ENCODE assay signal across 24 cellular contexts in genomic region chr19:18457478-18458331, GRCh38. TPM values are rescaled to one million over a fixed set of nuclear protein-coding genes. Genes with fewer than 3 reads are reported as not detected.
DNase-seq lines count a peak whose midpoint lies in the region; FAIRE-seq and TF ChIP-seq lines count a peak whose summit lies in the region.
"Had no signal": no experiment of that assay in that cellular context is flagged by ENCODE, and none has a peak within 500 bp of the region (broad histone marks: within the 10 kb centered on the region; RNA-seq: fewer than 3 reads in every experiment).

No MANE protein-coding gene starts in this region.

- H3K9me3 ChIP-seq in NT2/D1 (ENCODE audit: insufficient read depth, low read length) (no peaks in the 10 kb centered on the region), kidney (ENCODE audit: control insufficient read depth in 1 of 2, low read length in 2 of 2) (no peaks in the 10 kb centered on the region), skeletal muscle tissue (ENCODE audit: control insufficient read depth in 3 of 3, low read length in 3 of 3) (no peaks in the 10 kb centered on the region)
- H3K9me3 ChIP-seq: SJSA1, suprapubic skin had no signal

- H3K27ac ChIP-seq in kidney (ENCODE audit: low read depth in 2 of 2, low read length in 2 of 2) (peak overlapping the region in 1 of 2 donors; percentile 49), skeletal muscle tissue (ENCODE audit: low read depth, low read length) (peak overlapping the region; percentile 95)
- H3K27ac ChIP-seq: cardiac muscle cell, SJSA1, suprapubic skin had no signal

- H3K9ac ChIP-seq in NT2/D1 (ENCODE audit: insufficient read length, low read depth), result peak overlapping the region; percentile 37
- peak overlapping the region in 1 of 2 donors; percentile 26 for H3K9ac ChIP-seq in kidney (ENCODE audit: low read length in 2 of 2)
- H3K9ac ChIP-seq in skeletal muscle tissue (ENCODE audit: low read depth in 1 of 3, low read length in 3 of 3), result peak overlapping the region; percentile 27 to 66 (median 54)

- intact Hi-C loops in kidney (cut with DNase I), result no loop called here

- H3K4me1 ChIP-seq in NT2/D1 (ENCODE audit: insufficient read depth, insufficient read length), result peaks cover 16% of the 10 kb centered on the region
- H3K4me1 ChIP-seq in kidney (ENCODE audit: control insufficient read depth in 1 of 2, insufficient read depth in 1 of 2, low read depth in 1 of 2, low read length in 2 of 2), result peaks cover 17 to 29% of the 10 kb centered on the region in 2 donors
- H3K4me1 ChIP-seq in skeletal muscle tissue (ENCODE audit: control insufficient read depth in 3 of 3, insufficient read depth in 3 of 3, low read length in 3 of 3), result peaks cover 50 to 70% (median 66%) of the 10 kb centered on the region in 3 donors

- TF ChIP-seq CTCF in kidney (IDR thresholded peaks at IDR 0.05; ENCODE audit: borderline replicate concordance, extremely low read depth, insufficient read depth), result no peak

- no peak for FAIRE-seq in kidney (lab: Jason Lieb, UNC)
- FAIRE-seq: GM12878 had no signal

- no peak overlapping the region for H3K4me3 ChIP-seq in NT2/D1 (ENCODE audit: insufficient read length, low read depth)
- H3K4me3 ChIP-seq in kidney (ENCODE audit: low read length in 2 of 2), result no peak overlapping the region
- H3K4me3 ChIP-seq in skeletal muscle tissue (ENCODE audit: low read length in 3 of 3), result no peak overlapping the region
- H3K4me3 ChIP-seq: cardiac muscle cell, GM12878, SJSA1, suprapubic skin had no signal

- DNase-seq in ELF-1 (ENCODE audit: low read depth, low spot score) (peak; percentile 63), NT2/D1 (ENCODE audit: low read depth, low spot score) (no peak), kidney (peak; percentile 67), cerebellar nuclear complex (lab: John Stamatoyannopoulos, UW) (no peak), inferior parietal cortex (ENCODE audit: extremely low spot score) (no peak), NCI-H1436 treated with DMSO at 0.1 percent for 48 hours (lab: John Stamatoyannopoulos, UW) (no peak), SKM-1 (lab: John Stamatoyannopoulos, UW; ENCODE audit: unreplicated experiment) (no peak)
- DNase-seq: activated CD4-positive, alpha-beta T cell treated with anti-CD3 and anti-CD28 coated beads, Interleukin-2, amount 50 U/mL, for 1 hour; activated CD8-positive, alpha-beta memory T cell treated with anti-CD3 and anti-CD28 coated beads, Interleukin-2, amount 50 U/mL, for 48 hours; activated effector memory CD4-positive, alpha-beta T cell treated with anti-CD3 and anti-CD28 coated beads, Interleukin-2, amount 50 U/mL, for 16 hours; CD4-positive, alpha-beta T cell; DMS53; erythroblast; NCI-H1436; NCI-H2171; NCI-H774; OCI-M1; stimulated activated CD4-positive, alpha-beta T cell treated with anti-CD3 and anti-CD28 coated beads, Interleukin-4, amount 100 ng/mL, for 24 hours; T-helper 17 cell had no signal

- no peaks in the 10 kb centered on the region for H3K27me3 ChIP-seq in NT2/D1 (ENCODE audit: insufficient read depth, insufficient read length)
- H3K27me3 ChIP-seq in skeletal muscle tissue (ENCODE audit: control insufficient read depth in 3 of 3, insufficient read depth in 3 of 3, low read length in 3 of 3), result no peaks in the 10 kb centered on the region
- H3K27me3 ChIP-seq: cardiac muscle cell, SJSA1, suprapubic skin had no signal

- H3K36me3 ChIP-seq in NT2/D1 (ENCODE audit: insufficient read depth, insufficient read length, low read length) (peaks cover 62% of the 10 kb centered on the region), kidney (ENCODE audit: control insufficient read depth in 1 of 2, insufficient read depth in 2 of 2, low read length in 2 of 2) (peaks cover 23 to 30% of the 10 kb centered on the region in 2 donors), skeletal muscle tissue (ENCODE audit: control insufficient read depth in 3 of 3, insufficient read depth in 3 of 3, low read length in 3 of 3) (peaks cover 7 to 29% (median 23%) of the 10 kb centered on the region in 3 donors)
- H3K36me3 ChIP-seq: cardiac muscle cell had no signal

RNA-seq across cellular contexts. Expression of gene ISYNA1, which starts 19.8 kb away (rescaled TPM):
- total RNA-seq in kidney, result 68.6 TPM
- 101 TPM for polyA plus RNA-seq in kidney (ENCODE audit: insufficient read depth, low read depth, low replicate concordance)
- total RNA-seq in skeletal muscle tissue, result 86.6 TPM

RNA-seq across cellular contexts. Expression of gene SSBP4, which starts 38.5 kb away (rescaled TPM):
- total RNA-seq in kidney (64.9 TPM), skeletal muscle tissue (79.3 TPM)
- 74.9 TPM for polyA plus RNA-seq in kidney (ENCODE audit: insufficient read depth, low read depth, low replicate concordance)

Comparison
In these comparisons a context has a peak if more than half of its experiments do, and no peak if none do; other contexts are left out.
1. DNase-seq: peak in ELF-1 (single experiment) and kidney (single experiment); none in NT2/D1 (single experiment), cerebellar nuclear complex (0 of 2), inferior parietal cortex (single experiment), NCI-H1436 treated with DMSO at 0.1 percent for 48 hours (single experiment) and SKM-1 (single experiment).